In the genomic region with DNA sequence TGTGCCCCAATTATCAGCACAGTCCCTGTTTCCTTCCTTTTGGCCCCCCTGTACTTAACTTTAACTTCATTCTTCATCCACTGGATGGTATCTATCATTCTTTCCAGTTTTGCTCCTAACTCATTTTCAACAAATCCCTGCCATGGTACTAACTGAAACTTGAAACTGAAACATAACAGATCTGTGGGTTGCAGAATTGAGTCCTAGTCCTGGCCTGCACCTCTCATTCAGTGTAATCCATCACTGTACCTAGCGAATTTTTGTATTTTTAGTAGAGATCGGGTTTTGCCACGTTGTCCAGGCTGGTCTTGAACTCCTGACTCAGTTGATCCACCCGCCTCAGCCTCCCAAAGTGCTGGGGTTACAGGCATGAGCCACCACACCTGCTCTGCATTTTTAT, we compare ENCODE assay signal across 24 cellular contexts.
"Had no signal": no experiment of that assay in that cellular context is flagged by ENCODE, and none has a peak within 500 bp of the region (broad histone marks: within the 10 kb centered on the region; RNA-seq: fewer than 3 reads in every experiment).

No MANE protein-coding gene starts in this region.

- H3K4me1 ChIP-seq: psoas muscle, right atrium auricular region, stomach, transverse colon had no signal

- H3K4me3 ChIP-seq: heart right ventricle, pancreas, psoas muscle, right atrium auricular region, spleen, stomach, suprapubic skin, transverse colon had no signal

- H3K9me3 ChIP-seq: heart right ventricle, neutrophil, pancreas, psoas muscle, right atrium auricular region, spleen, stomach, suprapubic skin, transverse colon had no signal

- H3K4me3 Mint-ChIP-seq: activated CD8-positive, alpha-beta T cell treated with anti-CD3 and anti-CD28 coated beads, Interleukin-2, amount 10 ng/mL, durations not matched to agents 7 days and 5 days; activated naive CD4-positive, alpha-beta T cell treated with anti-CD3 and anti-CD28 coated beads, Interleukin-2, amount 10 ng/mL, durations not matched to agents 7 days and 5 days; activated T-cell treated with anti-CD3 and anti-CD28 coated beads, Interleukin-2, amount 50 U/mL, for 24 hours; brain; dendritic cell treated with granulocyte-macrophage colony-stimulating factor and Interleukin-4, amounts not matched to agents 40 ng/mL and 50 ng/mL, for 4 days; nephron had no signal

- H3K4me1 Mint-ChIP-seq: activated naive CD4-positive, alpha-beta T cell treated with anti-CD3 and anti-CD28 coated beads, Interleukin-2, amount 10 ng/mL, durations not matched to agents 7 days and 5 days; nephron had no signal

- H3K27ac Mint-ChIP-seq: activated CD8-positive, alpha-beta T cell treated with anti-CD3 and anti-CD28 coated beads, Interleukin-2, amount 10 ng/mL, durations not matched to agents 7 days and 5 days; activated naive CD4-positive, alpha-beta T cell treated with anti-CD3 and anti-CD28 coated beads, Interleukin-2, amount 10 ng/mL, durations not matched to agents 7 days and 5 days; activated T-cell treated with anti-CD3 and anti-CD28 coated beads, Interleukin-2, amount 50 U/mL, for 24 hours; brain; dendritic cell treated with granulocyte-macrophage colony-stimulating factor and Interleukin-4, amounts not matched to agents 40 ng/mL and 50 ng/mL, for 4 days; nephron had no signal

- H3K36me3 Mint-ChIP-seq: activated naive CD4-positive, alpha-beta T cell treated with anti-CD3 and anti-CD28 coated beads, Interleukin-2, amount 10 ng/mL, durations not matched to agents 7 days and 5 days; brain had no signal

- H3K9me3 Mint-ChIP-seq: activated naive CD4-positive, alpha-beta T cell treated with anti-CD3 and anti-CD28 coated beads, Interleukin-2, amount 10 ng/mL, durations not matched to agents 7 days and 5 days; activated T-cell treated with anti-CD3 and anti-CD28 coated beads, Interleukin-2, amount 50 U/mL, for 24 hours; dendritic cell treated with granulocyte-macrophage colony-stimulating factor and Interleukin-4, amounts not matched to agents 40 ng/mL and 50 ng/mL, for 4 days; nephron had no signal

- ATAC-seq: activated CD8-positive, alpha-beta T cell treated with anti-CD3 and anti-CD28 coated beads, Interleukin-2, amount 10 ng/mL, durations not matched to agents 7 days and 5 days; heart right ventricle; left cardiac atrium; pancreas; psoas muscle had no signal

- H3K36me3 ChIP-seq: heart right ventricle, neutrophil, pancreas, right atrium auricular region, spleen, stomach, suprapubic skin, transverse colon had no signal

- H3K27me3 Mint-ChIP-seq: brain had no signal

- H3K27ac ChIP-seq: heart right ventricle, neutrophil, pancreas, psoas muscle, right atrium auricular region, spleen, stomach, suprapubic skin, transverse colon had no signal

- H3K27me3 ChIP-seq: heart right ventricle, neutrophil, pancreas, right atrium auricular region, spleen, stomach, suprapubic skin, transverse colon had no signal

- DNase-seq: activated CD4-positive, alpha-beta T cell treated with anti-CD3 and anti-CD28 coated beads for 1 hour; activated CD4-positive, alpha-beta T cell treated with anti-CD3 and anti-CD28 coated beads, Interleukin-2, amount 50 U/mL, for 1 hour; activated CD8-positive, alpha-beta T cell treated with anti-CD3 and anti-CD28 coated beads, Interleukin-2, amount 10 ng/mL, durations not matched to agents 7 days and 5 days; activated effector memory CD4-positive, alpha-beta T cell treated with Interleukin-2 at 50 U/mL for 16 hours; activated naive CD4-positive, alpha-beta T cell treated with anti-CD3 and anti-CD28 coated beads, Interleukin-2, amount 10 ng/mL, durations not matched to agents 7 days and 5 days; activated T-cell treated with anti-CD3 and anti-CD28 coated beads, Interleukin-2, amount 50 U/mL, for 24 hours; aorta; effector CD4-positive, alpha-beta T cell; heart right ventricle; islet precursor cell; left cardiac atrium; pancreas; psoas muscle; spleen; stimulated activated CD4-positive, alpha-beta T cell treated with anti-CD3 and anti-CD28 coated beads, Interleukin-4, amount 100 ng/mL, for 24 hours; stomach; T-helper 9 cell; transverse colon had no signal
